21 cellular contexts compared by ENCODE assay signal in the genomic region with DNA sequence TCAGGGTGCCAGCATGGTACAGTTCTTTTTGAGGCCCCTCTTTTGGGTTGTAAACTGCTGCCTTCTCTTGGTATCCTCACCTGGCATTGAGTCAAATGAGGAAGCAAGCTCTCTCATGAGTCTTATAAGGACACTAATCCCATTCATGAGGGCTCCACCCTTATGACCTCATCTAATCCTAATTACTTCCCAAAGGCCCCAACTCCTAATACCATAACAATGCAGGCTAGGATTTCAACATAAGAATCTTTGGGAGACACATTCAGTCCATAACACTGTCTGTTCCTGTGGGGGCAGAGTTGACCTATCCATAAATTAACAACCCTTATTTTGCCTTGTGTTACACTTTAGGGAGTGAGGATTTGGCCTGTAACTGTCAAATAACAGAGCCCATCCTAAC.
"Had no signal": no experiment of that assay in that cellular context is flagged by ENCODE, and none has a peak within 500 bp of the region (broad histone marks: within the 10 kb centered on the region; RNA-seq: fewer than 3 reads in every experiment).

No MANE protein-coding gene starts in this region.

- DNase-seq: cortex of kidney; dorsolateral prefrontal cortex; effector CD8-positive, alpha-beta T cell; esophagus squamous epithelium; head of caudate nucleus; kidney; left cardiac atrium; left ventricle myocardium inferior; lower lobe of right lung; mesenchymal stem cell; midbrain; occipital lobe; pancreas; right cardiac atrium; small intestine; stimulated activated CD4-positive, alpha-beta T cell treated with anti-CD3 and anti-CD28 coated beads, Interleukin-12 subunit alpha, Interleukin-12 subunit beta, amount 100 ng/mL, for 4 hours; stimulated activated naive CD4-positive, alpha-beta T cell; stomach; substantia nigra had no signal

- H3K27ac ChIP-seq: dorsolateral prefrontal cortex, esophagus squamous epithelium, foreskin keratinocyte, hepatocyte, left ventricle myocardium inferior, lower lobe of right lung, pancreas, stomach had no signal

- H3K9me3 ChIP-seq: lower lobe of right lung, pancreas had no signal

- H2AFZ ChIP-seq: hepatocyte had no signal

- H3K27me3 ChIP-seq: dorsolateral prefrontal cortex, esophagus squamous epithelium, foreskin keratinocyte, hepatocyte, pancreas, stomach had no signal

- H3K4me2 ChIP-seq: hepatocyte had no signal

- H3K79me2 ChIP-seq: hepatocyte had no signal

- H3K4me1 ChIP-seq: left ventricle myocardium inferior, lower lobe of right lung, pancreas, stomach had no signal

- H3K4me3 ChIP-seq: dorsolateral prefrontal cortex, esophagus squamous epithelium, hepatocyte, left ventricle myocardium inferior, lower lobe of right lung, pancreas, stomach had no signal

- H3K36me3 ChIP-seq: esophagus squamous epithelium, lower lobe of right lung, pancreas, stomach had no signal
